In genomic region chr1:37480581-37481288, GRCh38 we compare ENCODE assay signal across 11 cellular contexts. TPM values are rescaled to one million over a fixed set of nuclear protein-coding genes. Genes with fewer than 3 reads are reported as not detected.
DNase-seq lines count a peak whose midpoint lies in the region; ATAC-seq and TF ChIP-seq lines count a peak whose summit lies in the region.
"Had no signal": no experiment of that assay in that cellular context is flagged by ENCODE, and none has a peak within 500 bp of the region (broad histone marks: within the 10 kb centered on the region; RNA-seq: fewer than 3 reads in every experiment).

No MANE protein-coding gene starts in this region.

- DNase-seq in SK-N-SH, result no peak
- DNase-seq in activated CD8-positive, alpha-beta T cell treated with anti-CD3 and anti-CD28 coated beads for 36 hours, result peak; percentile 5
- DNase-seq in stimulated activated CD8-positive, alpha-beta memory T cell treated with anti-CD3 and anti-CD28 coated beads, Interleukin-4, amount 100 ng/mL, for 48 hours, result peak; percentile 30
- no peak for DNase-seq in globus pallidus (ENCODE audit: low spot score)
- DNase-seq in erythroblast (lab: John Stamatoyannopoulos, UW), result no peak
- no peak for DNase-seq in NCI-H1417 treated with DMSO at 0.1 percent for 48 hours (lab: John Stamatoyannopoulos, UW)
- DNase-seq: NCI-H82 had no signal

- H3K27ac ChIP-seq in SK-N-SH (ENCODE audit: low read depth in 2 of 2, low read length in 1 of 2) (no peak overlapping the region; a peak in 1 of 4 replicates), gastroesophageal sphincter (peak overlapping the region in 3 of 4 donors; percentile 93 to 96 (median 96))
- H3K27ac ChIP-seq: 22Rv1 had no signal

- peaks cover 56% of the 10 kb centered on the region for H3K79me2 ChIP-seq in SK-N-SH (ENCODE audit: insufficient read depth)

- H3F3A ChIP-seq in SK-N-SH (replicated peaks; ENCODE audit: insufficient read depth), result peaks cover 13% of the 10 kb centered on the region

- ATAC-seq in SK-N-SH treated with all-trans-retinoic acid at 6 μM for 48 hours (no peak), gastroesophageal sphincter (no peak)
- no peak for ATAC-seq in activated CD8-positive, alpha-beta T cell treated with anti-CD3 and anti-CD28 coated beads for 36 hours

- CTCF ChIA-PET in SK-N-SH (lab: Yijun Ruan, JAX), result interaction anchor here (21.1 kb wide), 1 partner anchor 23 kb away, joined by 481 read pairs; no protein-coding TSS in a partner anchor
- CTCF ChIA-PET in activated CD8-positive, alpha-beta T cell treated with anti-CD3 and anti-CD28 coated beads for 36 hours (lab: Charles Lee), result no interaction called here

- H3K36me3 Mint-ChIP-seq in activated CD8-positive, alpha-beta T cell treated with anti-CD3 and anti-CD28 coated beads for 36 hours (ENCODE audit: low read depth), result peaks cover 69% of the 10 kb centered on the region

- no peak overlapping the region for H2AFZ ChIP-seq in SK-N-SH (ENCODE audit: low read depth)

- TF ChIP-seq RAD21 in SK-N-SH (IDR thresholded peaks at IDR 0.05; ENCODE audit: low read length), result no peak

- TF ChIP-seq CTCF in SK-N-SH (IDR thresholded peaks at IDR 0.05) (no peak), gastroesophageal sphincter (IDR thresholded peaks at IDR 0.05) (no peak)
- no peak for TF ChIP-seq CTCF in activated CD8-positive, alpha-beta T cell treated with anti-CD3 and anti-CD28 coated beads for 36 hours (IDR thresholded peaks at IDR 0.05)

- H3K4me2 ChIP-seq in SK-N-SH, result peak overlapping the region; percentile 96; the same call in 1 of the 2 replicates

- H3K27me3 Mint-ChIP-seq in activated CD8-positive, alpha-beta T cell treated with anti-CD3 and anti-CD28 coated beads for 36 hours, result no peaks in the 10 kb centered on the region

- WGBS in SK-N-SH (ENCODE audit: low lambda C conversion rate), result 89% methylated on average over 7 of the region's 10 CpGs
- WGBS in gastroesophageal sphincter (ENCODE audit: low coverage in 1 of 2), 2 donors, result 77 to 100% methylated on average over 1 to 5 of the region's 10 CpGs

- H3K27ac Mint-ChIP-seq in activated CD8-positive, alpha-beta T cell treated with anti-CD3 and anti-CD28 coated beads for 36 hours, result peak overlapping the region; percentile 99

- peak overlapping the region; percentile 90 for H3K4me3 Mint-ChIP-seq in activated CD8-positive, alpha-beta T cell treated with anti-CD3 and anti-CD28 coated beads for 36 hours

- no peak for TF ChIP-seq EP300 in SK-N-SH (IDR thresholded peaks at IDR 0.05; ENCODE audit: borderline replicate concordance in 1 of 2, low read depth in 1 of 2, low read length in 1 of 2)
- TF ChIP-seq EP300 in gastroesophageal sphincter (IDR thresholded peaks at IDR 0.05), result no peak

- intact Hi-C loops in activated CD8-positive, alpha-beta T cell treated with anti-CD3 and anti-CD28 coated beads for 36 hours (cut with micrococcal nuclease), result no loop called here

- no peak overlapping the region for H3K9ac ChIP-seq in SK-N-SH

- H3K27me3 ChIP-seq in SK-N-SH (ENCODE audit: insufficient read depth) (no peaks in the 10 kb centered on the region), gastroesophageal sphincter (no peaks in the 10 kb centered on the region)

- H3K9me3 Mint-ChIP-seq in activated CD8-positive, alpha-beta T cell treated with anti-CD3 and anti-CD28 coated beads for 36 hours, result no peaks in the 10 kb centered on the region

- peaks cover 12 to 55% of the 10 kb centered on the region in 2 experiments for H3K36me3 ChIP-seq in SK-N-SH (replicated peaks in 1 of 2; ENCODE audit: control insufficient read depth in 1 of 2, insufficient read depth in 2 of 2, low read length in 1 of 2)
- H3K36me3 ChIP-seq in gastroesophageal sphincter, result peaks cover 0 to 68% of the 10 kb centered on the region in 2 donors

- no peaks in the 10 kb centered on the region for H4K20me1 ChIP-seq in SK-N-SH (ENCODE audit: insufficient read depth)

- POLR2A ChIA-PET in SK-N-SH (lab: Yijun Ruan, JAX), result no interaction called here
- POLR2A ChIA-PET in activated CD8-positive, alpha-beta T cell treated with anti-CD3 and anti-CD28 coated beads for 36 hours (lab: Charles Lee), result interaction anchor here (1.0 to 1.4 kb wide), 2 partner anchors 9 to 34 kb away, joined by 3 to 5 read pairs; partner anchors contain the start of gene MEAF6

- H3K4me1 ChIP-seq in SK-N-SH (ENCODE audit: control insufficient read depth in 1 of 2, insufficient read depth in 2 of 2, low read depth in 1 of 2, low read length in 1 of 2), result peaks cover 43 to 48% of the 10 kb centered on the region in 2 experiments
- H3K4me1 ChIP-seq in gastroesophageal sphincter, result peaks cover 0 to 78% (median 51%) of the 10 kb centered on the region in 3 donors

- no peak overlapping the region for H3K4me3 ChIP-seq in SK-N-SH (ENCODE audit: low read depth in 2 of 2, low read length in 1 of 2)
- H3K4me3 ChIP-seq in gastroesophageal sphincter, result no peak overlapping the region

- H3K9me2 ChIP-seq in SK-N-SH, result no peaks in the 10 kb centered on the region

- peaks cover 27% of the 10 kb centered on the region for H3K4me1 Mint-ChIP-seq in activated CD8-positive, alpha-beta T cell treated with anti-CD3 and anti-CD28 coated beads for 36 hours (ENCODE audit: low read depth)

- TF ChIP-seq POLR2A in gastroesophageal sphincter (IDR thresholded peaks at IDR 0.05) (no peak), erythroblast (IDR thresholded peaks at IDR 0.05; ENCODE audit: low read length) (no peak)

- no peaks in the 10 kb centered on the region for H3K9me3 ChIP-seq in SK-N-SH
- no peaks in the 10 kb centered on the region for H3K9me3 ChIP-seq in gastroesophageal sphincter

TF ChIP-seq in SK-N-SH, 30 proteins besides CTCF, POLR2A, EP300 and RAD21:
- no peak for TF ChIP-seq FOSL2 (IDR thresholded peaks at IDR 0.05; ENCODE audit: borderline replicate concordance, low read depth)
- no peak for TF ChIP-seq RFX5 (IDR thresholded peaks at IDR 0.05; ENCODE audit: low read length)
- no peak for TF ChIP-seq JUND (IDR thresholded peaks at IDR 0.05)
- no peak for TF ChIP-seq GATA2 (CRISPR knock-in tag; IDR thresholded peaks at IDR 0.05)
- no peak for TF ChIP-seq SIN3A (IDR thresholded peaks at IDR 0.05; ENCODE audit: borderline replicate concordance, low read depth, low read length)
- TF ChIP-seq SMC3 (IDR thresholded peaks at IDR 0.05; ENCODE audit: low read depth, low read length), result no peak
- no peak for TF ChIP-seq TCF12 (IDR thresholded peaks at IDR 0.05)
- TF ChIP-seq CHD2 (IDR thresholded peaks at IDR 0.05; ENCODE audit: low read length, partially characterized antibody), result no peak
- no peak for TF ChIP-seq RCOR1 (IDR thresholded peaks at IDR 0.05; ENCODE audit: low read length)

TF ChIP-seq in SK-N-SH treated with all-trans-retinoic acid at 6 μM for 48 hours, 23 proteins besides CTCF, POLR2A, EP300 and RAD21 (continues in another document):
- TF ChIP-seq ZFP3 (CRISPR knock-in tag; IDR thresholded peaks at IDR 0.05) (no peak), ESRRG (CRISPR knock-in tag; IDR thresholded peaks at IDR 0.05) (no peak), SNAI2 (CRISPR knock-in tag; IDR thresholded peaks at IDR 0.05) (no peak), GLIS3 (CRISPR knock-in tag; IDR thresholded peaks at IDR 0.05) (no peak), RARB (CRISPR knock-in tag; IDR thresholded peaks at IDR 0.05) (no peak), POU6F1 (CRISPR knock-in tag; IDR thresholded peaks at IDR 0.05; ENCODE audit: borderline replicate concordance, low read depth) (no peak), ARNTL (CRISPR knock-in tag; IDR thresholded peaks at IDR 0.05; ENCODE audit: borderline replicate concordance, low read depth) (no peak), OSR1 (CRISPR knock-in tag; IDR thresholded peaks at IDR 0.05) (no peak), TOX (CRISPR knock-in tag; IDR thresholded peaks at IDR 0.05; ENCODE audit: borderline replicate concordance) (no peak), PPARA (CRISPR knock-in tag; IDR thresholded peaks at IDR 0.05; ENCODE audit: borderline replicate concordance) (no peak), BACH2 (CRISPR knock-in tag; IDR thresholded peaks at IDR 0.05; ENCODE audit: borderline replicate concordance) (no peak), ISL1 (CRISPR knock-in tag; IDR thresholded peaks at IDR 0.05) (no peak), CSRNP3 (CRISPR knock-in tag; IDR thresholded peaks at IDR 0.05) (no peak)

RNA-seq across cellular contexts. Expression of gene ZC3H12A, which starts 6.4 kb away (rescaled TPM):
- 7.4 and 8.9 TPM in 2 replicates for polyA plus RNA-seq in SK-N-SH (2012; rRNA removed)
- 3.4 and 4.3 TPM in 2 replicates for polyA plus RNA-seq in SK-N-SH (2012; cell fraction: cytosol; rRNA removed)
- polyA plus RNA-seq in SK-N-SH (2012; cell fraction: nucleus; rRNA removed), result 24.6 and 24.8 TPM in 2 replicates
- total RNA-seq in activated CD8-positive, alpha-beta T cell treated with anti-CD3 and anti-CD28 coated beads for 36 hours, result 10 to 100 TPM; 20.4 to 20.5 TPM
- total RNA-seq in gastroesophageal sphincter, result 10 to 100 TPM in 2 of 4 donors, 1 to 10 TPM in 2; 7.3 to 14.4 (median 10.6) TPM
- polyA plus RNA-seq: neural cell had no signal

RNA-seq across cellular contexts. Expression of gene MEAF6, which starts 33.8 kb away (rescaled TPM):
- polyA plus RNA-seq in SK-N-SH (2012; rRNA removed), result 47.2 and 60.5 TPM in 2 replicates
- polyA plus RNA-seq in SK-N-SH (2012; cell fraction: cytosol; rRNA removed), result 69.0 and 74.2 TPM in 2 replicates
- 25.1 and 39.1 TPM in 2 replicates for polyA plus RNA-seq in SK-N-SH (2012; cell fraction: nucleus; rRNA removed)
- total RNA-seq in activated CD8-positive, alpha-beta T cell treated with anti-CD3 and anti-CD28 coated beads for 36 hours, result 10 to 100 TPM; 74.0 to 76.3 TPM
- total RNA-seq in gastroesophageal sphincter, result 100 to 1,000 TPM in 2 of 4 donors, 10 to 100 TPM in 2; 89.7 to 129 (median 100) TPM

Comparison
In these comparisons a context has a peak if more than half of its experiments do, and no peak if none do; other contexts are left out.
1. DNase-seq: peak in activated CD8-positive, alpha-beta T cell treated with anti-CD3 and anti-CD28 coated beads for 36 hours (single experiment) and stimulated activated CD8-positive, alpha-beta memory T cell treated with anti-CD3 and anti-CD28 coated beads, Interleukin-4, amount 100 ng/mL, for 48 hours (single experiment); none in SK-N-SH (single experiment), globus pallidus (single experiment), erythroblast (0 of 2) and NCI-H1417 treated with DMSO at 0.1 percent for 48 hours (single experiment).
2. H3K27ac ChIP-seq: peak in gastroesophageal sphincter (3 of 4); none in SK-N-SH (0 of 2).